In genomic region chr12:56520025-56520810, GRCh38 we compare ENCODE assay signal across 12 cellular contexts. TPM values are rescaled to one million over a fixed set of nuclear protein-coding genes. Genes with fewer than 3 reads are reported as not detected.
DNase-seq lines count a peak whose midpoint lies in the region; ATAC-seq and TF ChIP-seq lines count a peak whose summit lies in the region.
"Had no signal": no experiment of that assay in that cellular context is flagged by ENCODE, and none has a peak within 500 bp of the region (broad histone marks: within the 10 kb centered on the region; RNA-seq: fewer than 3 reads in every experiment).

No MANE protein-coding gene starts in this region.

- in situ Hi-C loops in KBM-7 (cut with MboI; ENCODE audit: low pct_unique_long_range_greater_than_20kb, low sequenced_read_pairs), result no loop called here

- no peak overlapping the region for H3K18ac ChIP-seq in neuronal stem cell (ENCODE audit: low read length)

- H3K4me2 ChIP-seq in PC-3 (ENCODE audit: low read length), result 0 out of 2 replicates have a peak overlapping the region, but pooled peaks have one; percentile 1
- peak overlapping the region; percentile 65 for H3K4me2 ChIP-seq in fibroblast of lung (ENCODE audit: extremely low read depth, insufficient read depth, low read length)
- H3K4me2 ChIP-seq in neuronal stem cell (ENCODE audit: insufficient read depth, low read length, poor library complexity, severe bottlenecking), result no peak overlapping the region

- no peak overlapping the region for H3K14ac ChIP-seq in neuronal stem cell (ENCODE audit: low read length)

- H3K9me2 ChIP-seq in PC-3 (replicated peaks; ENCODE audit: low read length), result no peaks in the 10 kb centered on the region

- H4K20me1 ChIP-seq in PC-3 (ENCODE audit: low read length), result no peaks in the 10 kb centered on the region
- no peaks in the 10 kb centered on the region for H4K20me1 ChIP-seq in fibroblast of lung (ENCODE audit: control insufficient read depth, extremely low read depth, insufficient read depth, low read length)

- H3K4me3 ChIP-seq in PC-3 (ENCODE audit: low read length) (no peak overlapping the region), fibroblast of lung (replicated peaks in 1 of 4; ENCODE audit: control extremely low read depth in 1 of 4, insufficient read depth in 1 of 4, low read depth in 3 of 4, low read length in 4 of 4) (peak overlapping the region in 1 of 4 experiments; percentile 3), neuronal stem cell (ENCODE audit: low read length in 2 of 2) (no peak overlapping the region)

- no TSS peak for BruUV-seq in PC-3 (replicated peaks; lab: Mats Ljungman, UMichigan)

- no peak overlapping the region for H2BK120ac ChIP-seq in neuronal stem cell (ENCODE audit: low read depth, low read length)

- WGBS in neuronal stem cell (ENCODE audit: extremely low coverage in 2 of 2, insufficient read length in 2 of 2, insufficient replicate concordance in 1 of 2), 2 donors, result no CpG with 5 or more reads among the region's 6 CpGs

- H3K27ac ChIP-seq in PC-3 (ENCODE audit: low read length) (peak overlapping the region; percentile 9; the same call in 1 of the 2 replicates), fibroblast of lung (ENCODE audit: insufficient read depth, low read length) (peak overlapping the region; percentile 48), neuronal stem cell (replicated peaks; ENCODE audit: low read length) (no peak overlapping the region)

- no peak overlapping the region for H2AFZ ChIP-seq in PC-3 (ENCODE audit: low read length)
- peak overlapping the region; percentile 65 for H2AFZ ChIP-seq in fibroblast of lung (ENCODE audit: low read length)
- H2AFZ ChIP-seq in neuronal stem cell (ENCODE audit: low read length), result peak overlapping the region; percentile 32

- H3K79me2 ChIP-seq in PC-3 (ENCODE audit: low read length) (peaks cover 34% of the 10 kb centered on the region), fibroblast of lung (ENCODE audit: control insufficient read depth, insufficient read depth, low read length) (peaks cover 32% of the 10 kb centered on the region)

- H3K9ac ChIP-seq in PC-3 (ENCODE audit: low read length), result no peak overlapping the region
- H3K9ac ChIP-seq in fibroblast of lung (ENCODE audit: insufficient read depth, low read length), result no peak overlapping the region
- H3K9ac ChIP-seq in neuronal stem cell (ENCODE audit: low read depth, low read length, poor library complexity), result no peak overlapping the region

- no peak overlapping the region for H2BK5ac ChIP-seq in neuronal stem cell (ENCODE audit: low read length)

- H3F3A ChIP-seq in PC-3 (ENCODE audit: low read length, unreplicated experiment), result peaks cover 5% of the 10 kb centered on the region

- intact Hi-C loops in PC-3 (cut with micrococcal nuclease), result no loop called here

- CTCF ChIA-PET in PC-3 (lab: Charles Lee), result no interaction called here

- no peak for ATAC-seq in PC-3
- ATAC-seq in GM21360 (IDR thresholded peaks at IDR 0.05; ENCODE audit: unreplicated experiment), result no peak

- H2BK12ac ChIP-seq in neuronal stem cell (ENCODE audit: low read length), result no peak overlapping the region

- H3K4ac ChIP-seq in neuronal stem cell (ENCODE audit: low read length), result no peak overlapping the region

- H3K27me3 ChIP-seq in PC-3 (ENCODE audit: low read length), result no peaks in the 10 kb centered on the region
- H3K27me3 ChIP-seq in fibroblast of lung (ENCODE audit: control insufficient read depth, insufficient read depth, low read length), result no peaks in the 10 kb centered on the region
- no peaks in the 10 kb centered on the region for H3K27me3 ChIP-seq in neuronal stem cell (ENCODE audit: control insufficient read depth in 3 of 3, insufficient read depth in 3 of 3, low read depth in 1 of 3, low read length in 3 of 3)

- no peaks in the 10 kb centered on the region for H3K9me3 ChIP-seq in PC-3 (ENCODE audit: low read length)
- H3K9me3 ChIP-seq in fibroblast of lung (ENCODE audit: control insufficient read depth, insufficient read depth, low read depth, low read length), result no peaks in the 10 kb centered on the region
- H3K9me3 ChIP-seq in neuronal stem cell (replicated peaks in 1 of 2; ENCODE audit: control insufficient read depth in 2 of 2, insufficient read depth in 1 of 2, low read depth in 1 of 2, low read length in 2 of 2), result no peaks in the 10 kb centered on the region

- POLR2A ChIA-PET in PC-3 (lab: Charles Lee; ENCODE audit: unreplicated experiment), result no interaction called here

- no peaks in the 10 kb centered on the region for H3K36me3 ChIP-seq in PC-3 (ENCODE audit: low read depth, low read length)
- H3K36me3 ChIP-seq in fibroblast of lung (ENCODE audit: control insufficient read depth, insufficient read depth, low read length), result no peaks in the 10 kb centered on the region
- no peaks in the 10 kb centered on the region for H3K36me3 ChIP-seq in neuronal stem cell (replicated peaks in 1 of 2; ENCODE audit: control insufficient read depth in 2 of 2, insufficient read depth in 2 of 2, low read length in 2 of 2)

- no peak overlapping the region for H4K91ac ChIP-seq in neuronal stem cell (ENCODE audit: low read depth, low read length, poor library complexity)

- no peak overlapping the region for H2BK15ac ChIP-seq in neuronal stem cell (ENCODE audit: low read length)

- TF ChIP-seq CTCF in PC-3 (conservative IDR thresholded peaks at IDR 0.05; ENCODE audit: low read depth, low read length) (no peak), fibroblast of lung (conservative IDR thresholded peaks at IDR 0.05 in 1 of 2, IDR thresholded peaks at IDR 0.05 in 1 of 2; ENCODE audit: low read depth in 1 of 2, low read length in 2 of 2) (no peak)

- DNase-seq in AG08395 (ENCODE audit: low spot score) (peak; percentile 11), PC-3 (no peak), fibroblast of lung (ENCODE audit: low read depth in 2 of 2) (peak in 1 of 2 donors; percentile 16), neuronal stem cell (ENCODE audit: low spot score) (no peak), NCI-H2196 (lab: John Stamatoyannopoulos, UW; ENCODE audit: unreplicated experiment) (no peak), AML-193 (lab: John Stamatoyannopoulos, UW) (no peak), KBM-7 (no peak)
- DNase-seq: activated CD4-positive, alpha-beta memory T cell treated with anti-CD3 and anti-CD28 coated beads, Interleukin-2, amount 10 ng/mL, durations not matched to agents 7 days and 5 days; CD4-positive, alpha-beta memory T cell; NCI-H1105 had no signal

- H3K79me1 ChIP-seq in neuronal stem cell (ENCODE audit: low read depth, low read length), result peaks cover 1% of the 10 kb centered on the region

- no peak overlapping the region for H4K8ac ChIP-seq in neuronal stem cell (ENCODE audit: low read depth, low read length)

- no peak overlapping the region for H3K23ac ChIP-seq in neuronal stem cell (ENCODE audit: low read depth, low read length, poor library complexity)

- H3K4me1 ChIP-seq in PC-3 (ENCODE audit: insufficient read depth, low read length) (peaks cover 54% of the 10 kb centered on the region), fibroblast of lung (ENCODE audit: control insufficient read depth, extremely low read depth, insufficient read depth, low read length) (peaks cover 2% of the 10 kb centered on the region), neuronal stem cell (ENCODE audit: control insufficient read depth in 2 of 2, insufficient read depth in 1 of 2, low read depth in 1 of 2, low read length in 2 of 2) (peaks cover 3 to 8% of the 10 kb centered on the region in 2 donors)

- H2AK5ac ChIP-seq in neuronal stem cell (ENCODE audit: low read depth, low read length), result no peak overlapping the region

RNA-seq across cellular contexts. Expression of gene RBMS2, which starts 1.4 kb away (rescaled TPM):
- total RNA-seq in PC-3 (2014; rRNA removed) (10.2 and 11.5 TPM in 2 replicates), fibroblast of lung (11.3 and 23.1 TPM in 2 replicates)
- 66.9 and 76.2 TPM in 2 replicates for polyA plus RNA-seq in fibroblast of lung
- polyA plus RNA-seq in fibroblast of lung (2012), result 31.1 and 37.3 TPM in 2 replicates
- 95.2 and 124 TPM in 2 replicates for polyA minus RNA-seq in fibroblast of lung (ENCODE audit: low replicate concordance)
- polyA plus RNA-seq in neuronal stem cell (2013, experiment 1 of 2), result 10.5 TPM
- 10.2 TPM for polyA plus RNA-seq in neuronal stem cell (2013, experiment 2 of 2)

RNA-seq across cellular contexts. Expression of gene GLS2, which starts 32.3 kb away (rescaled TPM):
- total RNA-seq in PC-3 (2014; rRNA removed) (4.0 and 7.3 TPM in 2 replicates), fibroblast of lung (under 0.01 and 0.17 TPM in 2 replicates)
- 0.03 and 0.08 TPM in 2 replicates for polyA plus RNA-seq in fibroblast of lung
- polyA plus RNA-seq in fibroblast of lung (2012), result 0.10 TPM in 1 of 2 replicates, not detected in the other
- 0.78 TPM in 1 of 2 replicates, not detected in the other for polyA minus RNA-seq in fibroblast of lung (ENCODE audit: low replicate concordance)
- 0.85 TPM for polyA plus RNA-seq in neuronal stem cell (2013, experiment 1 of 2)
- 0.44 TPM for polyA plus RNA-seq in neuronal stem cell (2013, experiment 2 of 2)
- total RNA-seq: RPMI7951 had no signal

RNA-seq across cellular contexts. Expression of gene SPRYD4, which starts 51.8 kb away (rescaled TPM):
- 3.4 and 3.7 TPM in 2 replicates for total RNA-seq in PC-3 (2014; rRNA removed)
- total RNA-seq in fibroblast of lung, result 1.0 and 1.7 TPM in 2 replicates
- polyA plus RNA-seq in fibroblast of lung, result 2.1 and 3.0 TPM in 2 replicates
- polyA plus RNA-seq in fibroblast of lung (2012), result 1.3 and 2.0 TPM in 2 replicates
- polyA minus RNA-seq in fibroblast of lung (ENCODE audit: low replicate concordance), result 1.6 and 1.9 TPM in 2 replicates
- polyA plus RNA-seq in neuronal stem cell (2013, experiment 1 of 2), result 1.0 TPM
- 0.97 TPM for polyA plus RNA-seq in neuronal stem cell (2013, experiment 2 of 2)
